14 cellular contexts compared by ENCODE assay signal in genomic region chr2:23426284-23426905, GRCh38. TPM values are rescaled to one million over a fixed set of nuclear protein-coding genes. Genes with fewer than 3 reads are reported as not detected.
DNase-seq lines count a peak whose midpoint lies in the region; ATAC-seq and TF ChIP-seq lines count a peak whose summit lies in the region.
"Had no signal": no experiment of that assay in that cellular context is flagged by ENCODE, and none has a peak within 500 bp of the region (broad histone marks: within the 10 kb centered on the region; RNA-seq: fewer than 3 reads in every experiment).

No MANE protein-coding gene starts in this region.

- DNase-seq in ELR (ENCODE audit: low read depth): peak; percentile 47
- peak; percentile 69 for DNase-seq in choroid plexus epithelial cell (ENCODE audit: low read depth)
- DNase-seq in iris pigment epithelial cell (ENCODE audit: low read depth): peak; percentile 72
- peak; percentile 92 for DNase-seq in sigmoid colon
- no peak for DNase-seq in activated CD4-positive, alpha-beta T cell treated with anti-CD3 and anti-CD28 coated beads, Interleukin-2, amount 50 U/mL, for 4 hours
- DNase-seq in midbrain (lab: John Stamatoyannopoulos, UW): no peak
- DNase-seq in NCI-H1417 treated with DMSO at 0.1 percent for 48 hours (lab: John Stamatoyannopoulos, UW): no peak
- DNase-seq: activated effector memory CD4-positive, alpha-beta T cell treated with anti-CD3 and anti-CD28 coated beads, Interleukin-2, amount 50 U/mL, for 16 hours; NCI-H1436 treated with DMSO at 0.1 percent for 48 hours; stimulated activated CD4-positive, alpha-beta T cell treated with anti-CD3 and anti-CD28 coated beads, Interleukin-12 subunit alpha, Interleukin-12 subunit beta, amount 100 ng/mL, for 4 hours; stimulated activated naive CD4-positive, alpha-beta T cell treated with Interleukin-2 at 50 U/mL for 16 hours had no signal

- H3K27ac ChIP-seq in sigmoid colon: peak overlapping the region; percentile 77 to 89 (median 85)
- H3K27ac ChIP-seq: BLaER1 treated with 17β-estradiol and CSF1 and Interleukin-3, amounts not matched to agents 10 nM and 100 nM; VCaP had no signal

- peaks cover 0 to 86% (median 66%) of the 10 kb centered on the region in 4 donors for H3K4me1 ChIP-seq in sigmoid colon
- H3K4me1 ChIP-seq: BLaER1 treated with 17β-estradiol and CSF1 and Interleukin-3, amounts not matched to agents 10 nM and 100 nM had no signal

- H3K27me3 ChIP-seq in sigmoid colon: no peaks in the 10 kb centered on the region
- H3K27me3 ChIP-seq: BLaER1 treated with 17β-estradiol and CSF1 and Interleukin-3, amounts not matched to agents 10 nM and 100 nM had no signal

- intact Hi-C loops in sigmoid colon (cut with DNase I): loop anchor here (5.0 kb wide), 1 partner anchor 191 kb away; no protein-coding TSS in a partner anchor

- H3K36me3 ChIP-seq in sigmoid colon: no peaks in the 10 kb centered on the region
- H3K36me3 ChIP-seq: BLaER1 treated with 17β-estradiol and CSF1 and Interleukin-3, amounts not matched to agents 10 nM and 100 nM had no signal

- WGBS in sigmoid colon, 2 donors: 81 to 86% methylated on average over 12 of the region's 12 CpGs

- no peaks in the 10 kb centered on the region for H3K9me3 ChIP-seq in sigmoid colon
- H3K9me3 ChIP-seq: BLaER1 treated with 17β-estradiol and CSF1 and Interleukin-3, amounts not matched to agents 10 nM and 100 nM had no signal

- no peak for ATAC-seq in GM19351 (IDR thresholded peaks at IDR 0.05; ENCODE audit: unreplicated experiment)

- peak in 3 of 4 donors; percentile 31 to 85 (median 67) for TF ChIP-seq EP300 in sigmoid colon (IDR thresholded peaks at IDR 0.05)

- TF ChIP-seq CTCF in choroid plexus epithelial cell (conservative IDR thresholded peaks at IDR 0.05; ENCODE audit: low read depth, low read length): no peak
- TF ChIP-seq CTCF in sigmoid colon (IDR thresholded peaks at IDR 0.05): no peak

- TF ChIP-seq POLR2A in sigmoid colon (IDR thresholded peaks at IDR 0.05): no peak

- no peak overlapping the region for H3K4me3 ChIP-seq in choroid plexus epithelial cell (ENCODE audit: low read depth, low read length)
- H3K4me3 ChIP-seq in sigmoid colon: no peak overlapping the region
- H3K4me3 ChIP-seq: BLaER1 treated with 17β-estradiol and CSF1 and Interleukin-3, amounts not matched to agents 10 nM and 100 nM had no signal

RNA-seq across cellular contexts. Expression of gene KLHL29, which starts 41.4 kb away (rescaled TPM):
- total RNA-seq in sigmoid colon: 10 to 100 TPM in 2 of 4 donors, 1 to 10 TPM in 2; 6.3 to 25.5 (median 13.9) TPM
- polyA plus RNA-seq in sigmoid colon: 1 to 10 TPM in 1 of 3 donors, under 1 TPM in 2; 0.46 to 3.8 (median 0.60) TPM

Comparison
In these comparisons a context has a peak if more than half of its experiments do, and no peak if none do; other contexts are left out.
1. DNase-seq: peak in ELR (single experiment), choroid plexus epithelial cell (single experiment), iris pigment epithelial cell (single experiment) and sigmoid colon (single experiment); none in activated CD4-positive, alpha-beta T cell treated with anti-CD3 and anti-CD28 coated beads, Interleukin-2, amount 50 U/mL, for 4 hours (0 of 2), midbrain (single experiment) and NCI-H1417 treated with DMSO at 0.1 percent for 48 hours (single experiment).